ENCODE assay signal across 18 cellular contexts in the genomic region with DNA sequence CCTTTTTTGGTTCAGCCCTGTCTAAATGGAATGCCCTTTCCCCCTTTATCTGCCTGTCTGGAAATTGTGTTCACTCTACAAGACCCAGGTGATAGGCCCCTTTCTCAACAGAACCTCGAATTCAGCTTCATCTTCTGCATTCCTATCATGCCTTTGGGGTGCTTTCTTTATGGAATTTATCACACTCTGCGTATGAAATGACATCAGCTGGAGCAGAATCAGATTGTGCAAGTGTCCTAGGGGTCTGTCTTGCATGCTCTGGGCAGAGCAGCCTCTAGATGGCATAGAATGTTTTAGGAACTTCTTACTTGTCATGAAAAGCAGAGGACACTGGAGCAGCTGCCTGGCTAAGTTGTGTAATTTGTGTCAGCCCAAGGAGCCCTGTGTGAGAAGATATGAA.
DNase-seq lines count a peak whose midpoint lies in the region; ATAC-seq and TF ChIP-seq lines count a peak whose summit lies in the region.
"Had no signal": no experiment of that assay in that cellular context is flagged by ENCODE, and none has a peak within 500 bp of the region (broad histone marks: within the 10 kb centered on the region; RNA-seq: fewer than 3 reads in every experiment).

No MANE protein-coding gene starts in this region.

- H3K4me2 ChIP-seq in HCT116 (ENCODE audit: low read length), result no peak overlapping the region

- BruUV-seq in A673 (replicated peaks; lab: Mats Ljungman, UMichigan) (no TSS peak), HCT116 (replicated peaks; lab: Mats Ljungman, UMichigan) (no TSS peak)

- TF ChIP-seq CTCF in A673 (conservative IDR thresholded peaks at IDR 0.05; ENCODE audit: low read depth, low read length) (peak; percentile 37; the same call in 1 of the 2 replicates), HCT116 (IDR thresholded peaks at IDR 0.05 in 2 of 3, conservative IDR thresholded peaks at IDR 0.05 in 1 of 3; ENCODE audit: borderline replicate concordance in 1 of 3, insufficient read depth in 1 of 3, low read depth in 2 of 3, low read length in 2 of 3) (no peak)

- no peaks in the 10 kb centered on the region for H3K9me2 ChIP-seq in HCT116 (ENCODE audit: insufficient read depth)

- POLR2A ChIA-PET in A673 (lab: Charles Lee; ENCODE audit: low non-redundant PET), result no interaction called here
- POLR2A ChIA-PET in HCT116 (lab: Charles Lee), result no interaction called here

- no peaks in the 10 kb centered on the region for H4K20me1 ChIP-seq in HCT116 (ENCODE audit: insufficient read depth)

- H3K27me3 ChIP-seq in A673 (replicated peaks; ENCODE audit: insufficient read depth, low read depth, low read length, poor library complexity) (no peaks in the 10 kb centered on the region), HCT116 (ENCODE audit: insufficient read depth, low read length) (no peaks in the 10 kb centered on the region)
- H3K27me3 ChIP-seq: thyroid gland had no signal

- TF ChIP-seq RAD21 in HCT116 (IDR thresholded peaks at IDR 0.05; ENCODE audit: low read depth), result 0 out of 2 replicates have a peak, but pooled peaks have one; percentile 4

- CTCF ChIA-PET in A673 (lab: Charles Lee), result no interaction called here
- CTCF ChIA-PET in HCT116 (lab: Charles Lee), result no interaction called here

- H3K27ac ChIP-seq in A673 (ENCODE audit: low read depth, low read length, poor library complexity, severe bottlenecking) (no peak overlapping the region), HCT116 (ENCODE audit: low read depth, low read length) (no peak overlapping the region)
- H3K27ac ChIP-seq: dorsolateral prefrontal cortex, parathyroid adenoma, thyroid gland had no signal

- H3K9me3 ChIP-seq in A673 (ENCODE audit: low read depth, low read length, poor library complexity, severe bottlenecking) (no peaks in the 10 kb centered on the region), HCT116 (ENCODE audit: control insufficient read depth in 1 of 2, insufficient read depth in 1 of 2, low read depth in 1 of 2, low read length in 2 of 2) (no peaks in the 10 kb centered on the region)
- H3K9me3 ChIP-seq: thyroid gland had no signal

- no peaks in the 10 kb centered on the region for H3K79me2 ChIP-seq in HCT116 (ENCODE audit: insufficient read depth, low read length)
- H3K79me2 ChIP-seq: parathyroid adenoma had no signal

- no peaks in the 10 kb centered on the region for H3K36me3 ChIP-seq in A673 (ENCODE audit: insufficient read depth, low read length, poor library complexity, severe bottlenecking)
- no peaks in the 10 kb centered on the region for H3K36me3 ChIP-seq in HCT116 (ENCODE audit: control insufficient read depth in 1 of 2, insufficient read depth in 2 of 2, low read length in 2 of 2)
- H3K36me3 ChIP-seq: thyroid gland had no signal

- TF ChIP-seq POLR2A in HCT116 (IDR thresholded peaks at IDR 0.05; ENCODE audit: borderline replicate concordance, extremely low read depth, insufficient read depth, insufficient read length), result no peak

- H3K9ac ChIP-seq in HCT116 (ENCODE audit: low read length), result no peak overlapping the region
- H3K9ac ChIP-seq: parathyroid adenoma had no signal

- H2AFZ ChIP-seq in HCT116 (ENCODE audit: low read depth, low read length, poor library complexity, severe bottlenecking), result no peak overlapping the region
- H2AFZ ChIP-seq: parathyroid adenoma had no signal

- DNase-seq in A673 (ENCODE audit: low spot score), result peak; percentile 39
- no peak for DNase-seq in HCT116 (ENCODE audit: low read depth, low spot score)
- peak; percentile 49 for DNase-seq in SK-N-DZ (ENCODE audit: low spot score)
- DNase-seq in glomerular visceral epithelial cell (ENCODE audit: extremely low spot score), result peak; percentile 66
- no peak for DNase-seq in germinal center (ENCODE audit: low spot score)
- no peak for DNase-seq in activated T-cell treated with anti-CD3 and anti-CD28 coated beads, Interleukin-2, amount 50 U/mL, for 48 hours
- DNase-seq: activated CD4-positive, CD25-positive, alpha-beta regulatory T cell; activated naive CD4-positive, alpha-beta T cell treated with Interleukin-2 at 50 U/mL for 16 hours; dorsolateral prefrontal cortex; NCI-H1436; NCI-H510A; small intestine; T-helper 1 cell; thyroid gland had no signal

- no peaks in the 10 kb centered on the region for H3K4me1 ChIP-seq in A673 (ENCODE audit: insufficient read depth, low read length, poor library complexity, severe bottlenecking)
- H3K4me1 ChIP-seq in HCT116 (ENCODE audit: control insufficient read depth in 1 of 2, insufficient read depth in 2 of 2, low read length in 2 of 2), result no peaks in the 10 kb centered on the region
- H3K4me1 ChIP-seq: parathyroid adenoma, thyroid gland had no signal

- no peak for ATAC-seq in HCT116
- ATAC-seq in GM21786 (IDR thresholded peaks at IDR 0.05; ENCODE audit: unreplicated experiment), result no peak
- no peak for ATAC-seq in activated CD4-positive, CD25-positive, alpha-beta regulatory T cell treated with anti-CD3 and anti-CD28 coated beads, Interleukin-2, amount 50 U/mL, for 24 hours
- ATAC-seq: stimulated activated effector memory CD8-positive, alpha-beta T cell treated with anti-CD3 and anti-CD28 coated beads, Interleukin-12 subunit alpha, Interleukin-12 subunit beta, amount 100 ng/mL, for 72 hours had no signal

- RAD21 ChIA-PET in HCT116 (lab: Charles Lee; ENCODE audit: low non-redundant PET in 1 of 2, low total read pairs in 2 of 2, uncharacterized antibody in 2 of 2, unreplicated experiment in 2 of 2), result no interaction called here

- H3K4me3 ChIP-seq in A673 (ENCODE audit: low read depth, low read length, poor library complexity, severe bottlenecking) (no peak overlapping the region), HCT116 (replicated peaks in 1 of 2; ENCODE audit: low read depth in 1 of 2, low read length in 2 of 2) (no peak overlapping the region)
- H3K4me3 ChIP-seq: dorsolateral prefrontal cortex, thyroid gland had no signal

- intact Hi-C loops in A673 (cut with micrococcal nuclease; ENCODE audit: unreplicated experiment) (no loop called here), HCT116 (cut with micrococcal nuclease) (no loop called here)

TF ChIP-seq in HCT116, 20 proteins besides CTCF, POLR2A, EP300 and RAD21:
- TF ChIP-seq ELF1 (IDR thresholded peaks at IDR 0.05; ENCODE audit: borderline replicate concordance, low read depth) (no peak), SP1 (IDR thresholded peaks at IDR 0.05; ENCODE audit: low read depth) (no peak), EGR1 (IDR thresholded peaks at IDR 0.05; ENCODE audit: low read depth) (no peak), CEBPB (IDR thresholded peaks at IDR 0.05; ENCODE audit: low read depth) (no peak), JUND (IDR thresholded peaks at IDR 0.05) (no peak), TCF7L2 (IDR thresholded peaks at IDR 0.05; ENCODE audit: borderline replicate concordance, extremely low read depth, insufficient read depth, insufficient read length) (no peak)
- TF ChIP-seq, protein P1, sequence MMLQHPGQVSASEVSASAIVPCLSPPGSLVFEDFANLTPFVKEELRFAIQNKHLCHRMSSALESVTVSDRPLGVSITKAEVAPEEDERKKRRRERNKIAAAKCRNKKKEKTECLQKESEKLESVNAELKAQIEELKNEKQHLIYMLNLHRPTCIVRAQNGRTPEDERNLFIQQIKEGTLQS (IDR thresholded peaks at IDR 0.05), result no peak

Comparison
In these comparisons a context has a peak if more than half of its experiments do, and no peak if none do; other contexts are left out.
1. DNase-seq: peak in A673 (single experiment), SK-N-DZ (single experiment) and glomerular visceral epithelial cell (single experiment); none in HCT116 (single experiment), germinal center (single experiment) and activated T-cell treated with anti-CD3 and anti-CD28 coated beads, Interleukin-2, amount 50 U/mL, for 48 hours (0 of 2).